7 cellular contexts compared by ENCODE assay signal in the genomic region with DNA sequence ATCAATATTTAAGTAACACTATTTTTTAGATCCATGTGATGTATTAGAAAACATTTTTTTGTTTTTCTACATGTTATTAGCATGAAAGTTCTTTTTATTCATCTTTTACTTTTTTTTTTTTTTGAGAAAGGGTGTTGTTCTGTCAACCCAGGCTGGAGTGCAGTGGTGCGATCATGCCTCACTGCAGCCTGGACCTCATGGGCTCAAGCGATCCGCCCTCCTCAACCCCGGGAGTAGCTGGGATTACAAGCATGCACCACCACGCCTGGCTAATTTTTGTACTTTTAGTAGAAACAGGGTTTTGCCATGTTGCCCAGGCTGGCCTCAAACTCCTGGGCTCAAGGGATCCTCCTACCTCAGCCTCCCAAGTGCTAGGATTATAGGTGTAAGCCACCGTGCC. TPM values are rescaled to one million over a fixed set of nuclear protein-coding genes. Genes with fewer than 3 reads are reported as not detected.
DNase-seq lines count a peak whose midpoint lies in the region; ATAC-seq, FAIRE-seq and TF ChIP-seq lines count a peak whose summit lies in the region.
"Not testable (repeated sequence)": the region's sequence is repeated elsewhere in the genome, so short reads cannot be mapped to it uniquely, and the experiment has no call there.

No MANE protein-coding gene starts in this region.

- not testable (repeated sequence) for H3K4me3 ChIP-seq in PC-3 (ENCODE audit: low read length); GM12878; pancreas

- H4K20me1 ChIP-seq in PC-3 (ENCODE audit: low read length); GM12878 (ENCODE audit: control insufficient read depth, insufficient read depth): not testable (repeated sequence)

- H3K36me3 ChIP-seq in PC-3 (ENCODE audit: low read depth, low read length) = peaks cover 17% of the 10 kb centered on the region
- H3K36me3 ChIP-seq in GM12878 (ENCODE audit: control insufficient read depth in 2 of 2, insufficient read depth in 2 of 2, low read length in 1 of 2); pancreas: not testable (repeated sequence)

- H3K9ac ChIP-seq in PC-3 (ENCODE audit: low read length) = not testable (repeated sequence)
- 0 out of 2 replicates have a peak overlapping the region, but pooled peaks have one; percentile 19 for H3K9ac ChIP-seq in GM12878 (ENCODE audit: control insufficient read depth, insufficient read depth, low read length)

- H3K9me3 Mint-ChIP-seq in stimulated activated memory B cell treated with anti-CD40 and anti-IgM and Interleukin-4, amounts not matched to agents 10 μg/mL and 1 μg/mL and 100 μg/mL, for 72 hours = not testable (repeated sequence)

- H3K9me2 ChIP-seq in PC-3 (replicated peaks; ENCODE audit: low read length) = not testable (repeated sequence)

- H3K4me1 ChIP-seq in PC-3 (ENCODE audit: insufficient read depth, low read length) = peaks cover 24% of the 10 kb centered on the region
- peaks cover 46% of the 10 kb centered on the region for H3K4me1 ChIP-seq in GM12878 (ENCODE audit: control insufficient read depth, insufficient read depth, low read length)
- H3K4me1 ChIP-seq in pancreas = peaks cover 17 to 42% (median 41%) of the 10 kb centered on the region in 3 donors

- H3K4me2 ChIP-seq in PC-3 (ENCODE audit: low read length) = not testable (repeated sequence)
- peak overlapping the region; percentile 74 for H3K4me2 ChIP-seq in GM12878 (ENCODE audit: control insufficient read depth, insufficient read depth)

- not testable (repeated sequence) for TF ChIP-seq EP300 in GM12878 (IDR thresholded peaks at IDR 0.05; ENCODE audit: borderline replicate concordance in 1 of 2, control insufficient read depth in 1 of 2, low read depth in 2 of 2, low read length in 2 of 2)

- not testable (repeated sequence) for H3K27me3 ChIP-seq in PC-3 (ENCODE audit: low read length); GM12878 (replicated peaks in 1 of 2; ENCODE audit: control insufficient read depth in 2 of 2, insufficient read depth in 2 of 2, low read length in 1 of 2); pancreas

- peak; percentile 56 for FAIRE-seq in GM18507 (lab: Jason Lieb, UNC)
- FAIRE-seq in GM12878 (lab: Jason Lieb, UNC); pancreas (lab: Jason Lieb, UNC): not testable (repeated sequence)

- H3K4me3 Mint-ChIP-seq in stimulated activated memory B cell treated with anti-CD40 and anti-IgM and Interleukin-4, amounts not matched to agents 10 μg/mL and 1 μg/mL and 100 μg/mL, for 72 hours = not testable (repeated sequence)

- not testable (repeated sequence) for H3K9me3 ChIP-seq in PC-3 (ENCODE audit: low read length); GM12878 (replicated peaks; ENCODE audit: control insufficient read depth, insufficient read depth, low read length); pancreas

- H3K27me3 Mint-ChIP-seq in stimulated activated memory B cell treated with anti-CD40 and anti-IgM and Interleukin-4, amounts not matched to agents 10 μg/mL and 1 μg/mL and 100 μg/mL, for 72 hours = not testable (repeated sequence)

- peaks cover 50% of the 10 kb centered on the region for H3K4me1 Mint-ChIP-seq in stimulated activated memory B cell treated with anti-CD40 and anti-IgM and Interleukin-4, amounts not matched to agents 10 μg/mL and 1 μg/mL and 100 μg/mL, for 72 hours

- not testable (repeated sequence) for H3F3A ChIP-seq in PC-3 (ENCODE audit: low read length, unreplicated experiment)

- BruUV-seq in PC-3 (replicated peaks; lab: Mats Ljungman, UMichigan); GM12878 (replicated peaks; lab: Mats Ljungman, UMichigan): not testable (repeated sequence)

- intact Hi-C loops in PC-3 (cut with micrococcal nuclease); pancreas (cut with DNase I): not testable (repeated sequence)
- intact Hi-C loops in GM12878 (cut with micrococcal nuclease; ENCODE audit: unreplicated experiment) = loop anchor here (1.0 kb wide), 1 partner anchor 16 kb away; no protein-coding TSS in a partner anchor

- 38% methylated on average over 6 of the region's 6 CpGs for WGBS in GM12878 (ENCODE audit: insufficient coverage, insufficient replicate concordance, low lambda C conversion rate, missing lambda C conversion rate)
- WGBS in pancreas, 2 donors = 81 to 88% methylated on average over 6 of the region's 6 CpGs

- not testable (repeated sequence) for H2AFZ ChIP-seq in PC-3 (ENCODE audit: low read length); GM12878 (ENCODE audit: control insufficient read depth, low read depth, low read length)

- not testable (repeated sequence) for ATAC-seq in PC-3; pancreas; stimulated activated memory B cell treated with anti-CD40 and anti-IgM and Interleukin-4, amounts not matched to agents 10 μg/mL and 1 μg/mL and 100 μg/mL, for 72 hours
- ATAC-seq in GM12878 = peak; percentile 58

- H3K27ac Mint-ChIP-seq in stimulated activated memory B cell treated with anti-CD40 and anti-IgM and Interleukin-4, amounts not matched to agents 10 μg/mL and 1 μg/mL and 100 μg/mL, for 72 hours = peak overlapping the region; percentile 84

- RAD21 ChIA-PET in GM12878 (lab: Charles Lee; ENCODE audit: unreplicated experiment) = interaction anchor here (1.2 to 7.2 kb wide), 6 partner anchors 12 to 505 kb away, joined by 3 to 98 read pairs (median 12); a partner anchor contains a TSS

- H3K27ac ChIP-seq in C4-2B (peak overlapping the region; percentile 74), PC-3 (ENCODE audit: low read length) (peak overlapping the region; percentile 40; the same call in 1 of the 2 replicates), GM12878 (ENCODE audit: control insufficient read depth, insufficient read depth) (peak overlapping the region; percentile 70), pancreas (peak overlapping the region; percentile 43 to 88 (median 72))

- CTCF ChIA-PET in PC-3 (lab: Charles Lee) = not testable (repeated sequence)
- CTCF ChIA-PET in GM12878 (lab: Yijun Ruan, JAX) = interaction anchor here (1.5 to 7.1 kb wide), 4 partner anchors 11 to 60 kb away, joined by 4 to 57 read pairs (median 26); no protein-coding TSS in a partner anchor

- SMC1A ChIA-PET in GM12878 (lab: Charles Lee; ENCODE audit: uncharacterized antibody, unreplicated experiment) = interaction anchor here (0.6 to 10.6 kb wide), 8 partner anchors 10 to 142 kb away, joined by 3 to 239 read pairs (median 4); no protein-coding TSS in a partner anchor

- POLR2A ChIA-PET in PC-3 (lab: Charles Lee; ENCODE audit: unreplicated experiment) = not testable (repeated sequence)
- POLR2A ChIA-PET in GM12878 (lab: Charles Lee) = interaction anchor here (0.7 to 5.9 kb wide), 7 partner anchors 10 to 355 kb away, joined by 3 to 58 read pairs (median 9); a partner anchor contains a TSS

- TF ChIP-seq CTCF in C4-2B (conservative IDR thresholded peaks at IDR 0.05); PC-3 (conservative IDR thresholded peaks at IDR 0.05; ENCODE audit: low read depth, low read length); GM12878 (IDR thresholded peaks at IDR 0.05 in 2 of 3, conservative IDR thresholded peaks at IDR 0.05 in 1 of 3; ENCODE audit: control insufficient read depth in 2 of 3, extremely low read depth in 1 of 3, insufficient read depth in 1 of 3, low read depth in 3 of 3, low read length in 3 of 3); pancreas (IDR thresholded peaks at IDR 0.05): not testable (repeated sequence)

- in situ Hi-C loops in GM12878 (cut with MboI) = not testable (repeated sequence)

- peaks cover 28% of the 10 kb centered on the region for H3K36me3 Mint-ChIP-seq in stimulated activated memory B cell treated with anti-CD40 and anti-IgM and Interleukin-4, amounts not matched to agents 10 μg/mL and 1 μg/mL and 100 μg/mL, for 72 hours

- TF ChIP-seq RAD21 in GM12878 (IDR thresholded peaks at IDR 0.05; ENCODE audit: insufficient read depth, low read depth, low read length) = not testable (repeated sequence)

- not testable (repeated sequence) for TF ChIP-seq POLR2A in GM12878 (IDR thresholded peaks at IDR 0.05; ENCODE audit: low read depth, low read length)

- not testable (repeated sequence) for DNase-seq in GM18507 (ENCODE audit: extremely low spot score, insufficient read length, low read depth); PC-3; GM12878 (ENCODE audit: low read depth, low spot score); pancreas
- DNase-seq in kidney tubule cell (ENCODE audit: low spot score) = peak; percentile 53

- peaks cover 66% of the 10 kb centered on the region for H3K79me2 ChIP-seq in PC-3 (ENCODE audit: low read length)
- peaks cover 53% of the 10 kb centered on the region for H3K79me2 ChIP-seq in GM12878 (ENCODE audit: control insufficient read depth, insufficient read depth, low read length)

RNA-seq across cellular contexts. Expression of a gene that starts 17.8 kb away (rescaled TPM):
- total RNA-seq in PC-3 (2014; rRNA removed) = 24.5 and 29.9 TPM in 2 replicates
- total RNA-seq in GM12878 (2013; cell fraction: nucleolus; rRNA removed) = 108 TPM in 2 replicates
- 36.0 and 45.0 TPM in 2 replicates for total RNA-seq in GM12878 (2014; rRNA removed)
- 32.7 and 36.8 TPM in 2 replicates for total RNA-seq in GM12878 (2014; rRNA removed; fragmentation: Illumina TruSeq; extraction: Trizol)
- total RNA-seq in GM12878 (2021) = 62.6 and 67.5 TPM in 2 replicates
- 22.3 TPM for polyA plus RNA-seq in GM12878 (2011; ENCODE audit: low read depth)
- polyA plus RNA-seq in GM12878 (2011; rRNA removed) = 47.1 and 51.8 TPM in 2 replicates
- polyA plus RNA-seq in GM12878 (2011; cell fraction: cytosol; rRNA removed) = 30.7 and 31.1 TPM in 2 replicates
- polyA plus RNA-seq in GM12878 (2011; cell fraction: nucleus; rRNA removed) = 37.9 and 44.2 TPM in 2 replicates
- 15.6 and 22.4 TPM in 2 replicates for polyA plus RNA-seq in GM12878 (2012)
- polyA plus RNA-seq in GM12878 (2014; fragmentation: Illumina TruSeq; extraction: Trizol) = 36.8 and 47.7 TPM in 2 replicates
- 1 to 10 TPM; 5.5 to 5.6 TPM for polyA plus RNA-seq in GM12878 (2014; fragmentation: Nextera tagmentation; extraction: Ambion mirVana)
- 31.2 and 35.1 TPM in 2 replicates for polyA plus RNA-seq in GM12878 (2014; rRNA removed)
- 10 to 100 TPM; 50.6 to 54.4 TPM for polyA plus RNA-seq in GM12878 (2016; fragmentation: Nextera tagmentation; extraction: Ambion mirVana)
- polyA minus RNA-seq in GM12878 (2011; rRNA and poly(A)+ RNA removed) = 61.9 and 69.6 TPM in 2 replicates
- 24.6 and 24.9 TPM in 2 replicates for polyA minus RNA-seq in GM12878 (2011; cell fraction: cytosol; rRNA and poly(A)+ RNA removed)
- 20.8 and 29.6 TPM in 2 replicates for polyA minus RNA-seq in GM12878 (2011; cell fraction: nucleus; rRNA and poly(A)+ RNA removed)
- total RNA-seq in pancreas = 10 to 100 TPM; 16.9 to 44.9 (median 24.2) TPM
- polyA plus RNA-seq in pancreas = 10 to 100 TPM; 26.2 to 35.3 TPM

RNA-seq across cellular contexts. Expression of a gene that starts 58.2 kb away (rescaled TPM):
- total RNA-seq in PC-3 (2014; rRNA removed) (185 and 207 TPM in 2 replicates), GM12878 (2014; rRNA removed) (228 and 270 TPM in 2 replicates), GM12878 (2014; rRNA removed; fragmentation: Illumina TruSeq; extraction: Trizol) (248 and 251 TPM in 2 replicates), GM12878 (2021) (222 and 244 TPM in 2 replicates), pancreas (100 to 1,000 TPM; 149 to 245 (median 204) TPM)
- total RNA-seq in GM12878 (2013; cell fraction: nucleolus; rRNA removed) = 581 and 595 TPM in 2 replicates
- 164 TPM for polyA plus RNA-seq in GM12878 (2011; ENCODE audit: low read depth)
- polyA plus RNA-seq in GM12878 (2011; rRNA removed) (474 and 566 TPM in 2 replicates), GM12878 (2014; fragmentation: Illumina TruSeq; extraction: Trizol) (354 and 392 TPM in 2 replicates), GM12878 (2014; fragmentation: Nextera tagmentation; extraction: Ambion mirVana) (100 to 1,000 TPM; 169 to 174 TPM), GM12878 (2014; rRNA removed) (232 and 290 TPM in 2 replicates), GM12878 (2016; fragmentation: Nextera tagmentation; extraction: Ambion mirVana) (100 to 1,000 TPM; 315 to 334 TPM), pancreas (100 to 1,000 TPM; 106 to 158 TPM)
- 143 and 155 TPM in 2 replicates for polyA plus RNA-seq in GM12878 (2011; cell fraction: cytosol; rRNA removed)
- 289 and 340 TPM in 2 replicates for polyA plus RNA-seq in GM12878 (2011; cell fraction: nucleus; rRNA removed)
- polyA plus RNA-seq in GM12878 (2012) = 194 and 223 TPM in 2 replicates
- 174 and 362 TPM in 2 replicates for polyA minus RNA-seq in GM12878 (2011; rRNA and poly(A)+ RNA removed)
- polyA minus RNA-seq in GM12878 (2011; cell fraction: cytosol; rRNA and poly(A)+ RNA removed) = 88.3 and 99.6 TPM in 2 replicates
- 110 and 165 TPM in 2 replicates for polyA minus RNA-seq in GM12878 (2011; cell fraction: nucleus; rRNA and poly(A)+ RNA removed)

RNA-seq across cellular contexts. Expression of a gene that starts 58.4 kb away (rescaled TPM):
- total RNA-seq in PC-3 (2014; rRNA removed) (410 and 505 TPM in 2 replicates), GM12878 (2014; rRNA removed) (275 and 279 TPM in 2 replicates), GM12878 (2014; rRNA removed; fragmentation: Illumina TruSeq; extraction: Trizol) (233 and 234 TPM in 2 replicates), GM12878 (2021) (344 and 348 TPM in 2 replicates), pancreas (100 to 1,000 TPM; 733 to 996 (median 775) TPM)
- 398 and 445 TPM in 2 replicates for total RNA-seq in GM12878 (2013; cell fraction: nucleolus; rRNA removed)
- polyA plus RNA-seq in GM12878 (2011; ENCODE audit: low read depth) = 172 TPM
- polyA plus RNA-seq in GM12878 (2011; rRNA removed) (88.3 and 135 TPM in 2 replicates), GM12878 (2014; fragmentation: Illumina TruSeq; extraction: Trizol) (306 and 383 TPM in 2 replicates), GM12878 (2014; fragmentation: Nextera tagmentation; extraction: Ambion mirVana) (10 to 100 TPM; 19.5 to 56.8 TPM), GM12878 (2014; rRNA removed) (166 and 180 TPM in 2 replicates), GM12878 (2016; fragmentation: Nextera tagmentation; extraction: Ambion mirVana) (100 to 1,000 TPM; 264 to 273 TPM), pancreas (100 to 1,000 TPM; 273 to 346 TPM)
- polyA plus RNA-seq in GM12878 (2011; cell fraction: cytosol; rRNA removed) = 161 and 182 TPM in 2 replicates
- 336 and 338 TPM in 2 replicates for polyA plus RNA-seq in GM12878 (2011; cell fraction: nucleus; rRNA removed)
- 264 and 294 TPM in 2 replicates for polyA plus RNA-seq in GM12878 (2012)
- 236 and 259 TPM in 2 replicates for polyA minus RNA-seq in GM12878 (2011; rRNA and poly(A)+ RNA removed)
- 110 and 125 TPM in 2 replicates for polyA minus RNA-seq in GM12878 (2011; cell fraction: cytosol; rRNA and poly(A)+ RNA removed)
- 148 and 204 TPM in 2 replicates for polyA minus RNA-seq in GM12878 (2011; cell fraction: nucleus; rRNA and poly(A)+ RNA removed)
